23 cellular contexts compared by ENCODE assay signal in genomic region chrX:69277961-69278795, GRCh38.
DNase-seq lines count a peak whose midpoint lies in the region; ATAC-seq and TF ChIP-seq lines count a peak whose summit lies in the region.
"Had no signal": no experiment of that assay in that cellular context is flagged by ENCODE, and none has a peak within 500 bp of the region (broad histone marks: within the 10 kb centered on the region; RNA-seq: fewer than 3 reads in every experiment).

No MANE protein-coding gene starts in this region.

- no peak for TF ChIP-seq POLR2A in heart left ventricle (IDR thresholded peaks at IDR 0.05)

- no peak overlapping the region for H3K27ac ChIP-seq in BLaER1 treated with 17β-estradiol and CSF1 and Interleukin-3, amounts not matched to agents 10 nM and 100 nM
- H3K27ac ChIP-seq in HUES64 (ENCODE audit: low read depth, low read length) (peak overlapping the region; percentile 77; the same call in 1 of the 2 replicates), heart left ventricle (no peak overlapping the region), RWPE1 (no peak overlapping the region)
- H3K27ac ChIP-seq: ascending aorta, heart right ventricle had no signal

- 7% methylated on average over 12 of the region's 20 CpGs for WGBS in HUES64
- 37 to 56% (median 43%) methylated on average over 14 to 20 of the region's 20 CpGs for WGBS in heart left ventricle, 4 donors

- no peaks in the 10 kb centered on the region for H3K27me3 Mint-ChIP-seq in neural crest cell (ENCODE audit: low read depth)
- H3K27me3 Mint-ChIP-seq in effector memory CD8-positive, alpha-beta T cell: peaks cover 12 to 28% of the 10 kb centered on the region in 2 donors
- H3K27me3 Mint-ChIP-seq: activated naive CD4-positive, alpha-beta T cell treated with anti-CD3 and anti-CD28 coated beads, Interleukin-2, amount 50 U/mL, for 24 hours had no signal

- H3K27ac Mint-ChIP-seq in neural crest cell (ENCODE audit: unreplicated experiment): peak overlapping the region; percentile 86
- no peak overlapping the region for H3K27ac Mint-ChIP-seq in effector memory CD8-positive, alpha-beta T cell
- H3K27ac Mint-ChIP-seq: activated naive CD4-positive, alpha-beta T cell treated with anti-CD3 and anti-CD28 coated beads, Interleukin-2, amount 50 U/mL, for 24 hours; activated T-cell treated with anti-CD3 and anti-CD28 coated beads, Interleukin-2, amount 50 U/mL, for 72 hours; natural killer cell had no signal

- H3K4me1 Mint-ChIP-seq in neural crest cell: peaks cover 26% of the 10 kb centered on the region
- no peaks in the 10 kb centered on the region for H3K4me1 Mint-ChIP-seq in effector memory CD8-positive, alpha-beta T cell (ENCODE audit: low read depth in 2 of 2)
- H3K4me1 Mint-ChIP-seq: activated naive CD4-positive, alpha-beta T cell treated with anti-CD3 and anti-CD28 coated beads, Interleukin-2, amount 50 U/mL, for 24 hours; natural killer cell had no signal

- H3K27me3 ChIP-seq in BLaER1 treated with 17β-estradiol and CSF1 and Interleukin-3, amounts not matched to agents 10 nM and 100 nM: peaks cover 71 to 100% (median 100%) of the 10 kb centered on the region in 11 experiments
- H3K27me3 ChIP-seq in HUES64 (ENCODE audit: insufficient read depth, low read length) (peaks cover 78% of the 10 kb centered on the region), heart left ventricle (peaks cover 0 to 33% (median 0%) of the 10 kb centered on the region in 9 donors)
- H3K27me3 ChIP-seq: ascending aorta had no signal

- TF ChIP-seq CTCF in heart left ventricle (IDR thresholded peaks at IDR 0.05): no peak
- TF ChIP-seq CTCF in neural crest cell (conservative IDR thresholded peaks at IDR 0.05): no peak
- TF ChIP-seq CTCF in RWPE1 (conservative IDR thresholded peaks at IDR 0.05; ENCODE audit: low read depth): no peak

- peaks cover 3% of the 10 kb centered on the region for H3K9me3 Mint-ChIP-seq in neural crest cell
- no peaks in the 10 kb centered on the region for H3K9me3 Mint-ChIP-seq in effector memory CD8-positive, alpha-beta T cell
- H3K9me3 Mint-ChIP-seq: activated naive CD4-positive, alpha-beta T cell treated with anti-CD3 and anti-CD28 coated beads, Interleukin-2, amount 50 U/mL, for 24 hours; activated T-cell treated with anti-CD3 and anti-CD28 coated beads, Interleukin-2, amount 50 U/mL, for 72 hours; natural killer cell had no signal

- no peaks in the 10 kb centered on the region for H3K9me3 ChIP-seq in BLaER1 treated with 17β-estradiol and CSF1 and Interleukin-3, amounts not matched to agents 10 nM and 100 nM (replicated peaks in 1 of 11)
- H3K9me3 ChIP-seq in HUES64 (ENCODE audit: insufficient read depth, low read depth, low read length): no peaks in the 10 kb centered on the region
- H3K9me3 ChIP-seq in heart left ventricle: no peaks in the 10 kb centered on the region
- H3K9me3 ChIP-seq: ascending aorta, heart right ventricle, SK-N-SH had no signal

- peaks cover 0 to 26% (median 0%) of the 10 kb centered on the region in 11 experiments; a peak in 5 of 22 replicates for H4K20me1 ChIP-seq in BLaER1 treated with 17β-estradiol and CSF1 and Interleukin-3, amounts not matched to agents 10 nM and 100 nM

- peak overlapping the region in 8 of 11 experiments; percentile 16 to 53 (median 46); a peak in 14 of 22 replicates for H3K4me2 ChIP-seq in BLaER1 treated with 17β-estradiol and CSF1 and Interleukin-3, amounts not matched to agents 10 nM and 100 nM
- H3K4me2 ChIP-seq: SK-N-SH had no signal

- no peak overlapping the region for H3K4me3 Mint-ChIP-seq in neural crest cell
- no peak overlapping the region for H3K4me3 Mint-ChIP-seq in effector memory CD8-positive, alpha-beta T cell
- H3K4me3 Mint-ChIP-seq: activated naive CD4-positive, alpha-beta T cell treated with anti-CD3 and anti-CD28 coated beads, Interleukin-2, amount 50 U/mL, for 24 hours; activated T-cell treated with anti-CD3 and anti-CD28 coated beads, Interleukin-2, amount 50 U/mL, for 72 hours; natural killer cell had no signal

- no peak overlapping the region for H3K4me3 ChIP-seq in BLaER1 treated with 17β-estradiol and CSF1 and Interleukin-3, amounts not matched to agents 10 nM and 100 nM
- H3K4me3 ChIP-seq in HUES64 (ENCODE audit: low read length): no peak overlapping the region
- H3K4me3 ChIP-seq in heart left ventricle: no peak overlapping the region
- H3K4me3 ChIP-seq: ascending aorta, heart right ventricle had no signal

- CTCF ChIA-PET in RWPE1 (lab: Yijun Ruan, JAX): no interaction called here

- DNase-seq in heart left ventricle (no peak), neural crest cell (ENCODE audit: low read depth, low spot score) (no peak), RWPE1 (ENCODE audit: low spot score) (no peak), NCI-H187 (lab: John Stamatoyannopoulos, UW) (no peak)
- DNase-seq in effector memory CD8-positive, alpha-beta T cell: no peak
- DNase-seq: activated CD4-positive, CD25-positive, alpha-beta regulatory T cell treated with anti-CD3 and anti-CD28 coated beads, Interleukin-2, amount 50 U/mL, for 72 hours; activated CD8-positive, alpha-beta memory T cell treated with anti-CD3 and anti-CD28 coated beads for 24 hours; activated T-cell treated with anti-CD3 and anti-CD28 coated beads, Interleukin-2, amount 50 U/mL, for 72 hours; DMS79 treated with DMSO at 0.1 percent for 48 hours; heart right ventricle; Kasumi-1; natural killer cell; NCI-H1048; NCI-H2081 treated with DMSO at 0.1 percent for 48 hours; SK-N-SH; stimulated activated CD4-positive, alpha-beta T cell treated with anti-CD3 and anti-CD28 coated beads, Interleukin-12 subunit alpha, Interleukin-12 subunit beta, amount 100 ng/mL, for 4 hours; stimulated activated CD8-positive, alpha-beta memory T cell treated with anti-CD3 and anti-CD28 coated beads, Interleukin-4, amount 100 ng/mL, for 48 hours; T1000 had no signal

- ATAC-seq in heart left ventricle (peak in 3 of 4 donors; percentile 23 to 35 (median 30)), GM19328 (IDR thresholded peaks at IDR 0.05; ENCODE audit: unreplicated experiment) (no peak)
- ATAC-seq in effector memory CD8-positive, alpha-beta T cell (replicated peaks): no peak
- ATAC-seq: activated T-cell treated with anti-CD3 and anti-CD28 coated beads, Interleukin-2, amount 50 U/mL, for 72 hours; natural killer cell had no signal

- H3K9ac ChIP-seq in BLaER1 treated with 17β-estradiol and CSF1 and Interleukin-3, amounts not matched to agents 10 nM and 100 nM: no peak overlapping the region; a peak in 1 of 22 replicates
- no peak overlapping the region for H3K9ac ChIP-seq in HUES64 (ENCODE audit: low read depth, low read length)
- H3K9ac ChIP-seq: SK-N-SH had no signal

- H3K36me3 ChIP-seq in BLaER1 treated with 17β-estradiol and CSF1 and Interleukin-3, amounts not matched to agents 10 nM and 100 nM: no peaks in the 10 kb centered on the region
- no peaks in the 10 kb centered on the region for H3K36me3 ChIP-seq in HUES64 (ENCODE audit: insufficient read depth, low read length)
- H3K36me3 ChIP-seq in heart left ventricle: no peaks in the 10 kb centered on the region
- H3K36me3 ChIP-seq: ascending aorta, heart right ventricle had no signal

- POLR2A ChIA-PET in RWPE1 (lab: Yijun Ruan, JAX; ENCODE audit: low non-redundant PET): interaction anchor here (0.6 kb wide), 1 partner anchor 450 kb away, joined by 4 read pairs; no protein-coding TSS in a partner anchor

- intact Hi-C loops in heart left ventricle (cut with DNase I): no loop called here

- H3K36me3 Mint-ChIP-seq in neural crest cell (ENCODE audit: low read depth): no peaks in the 10 kb centered on the region
- peaks cover 3% of the 10 kb centered on the region for H3K36me3 Mint-ChIP-seq in effector memory CD8-positive, alpha-beta T cell (ENCODE audit: insufficient read depth)
- H3K36me3 Mint-ChIP-seq: activated naive CD4-positive, alpha-beta T cell treated with anti-CD3 and anti-CD28 coated beads, Interleukin-2, amount 50 U/mL, for 24 hours; natural killer cell had no signal

- peaks cover 0 to 21% (median 10%) of the 10 kb centered on the region in 10 experiments; a peak in 14 of 20 replicates for H3K4me1 ChIP-seq in BLaER1 treated with 17β-estradiol and CSF1 and Interleukin-3, amounts not matched to agents 10 nM and 100 nM
- peaks cover 12% of the 10 kb centered on the region for H3K4me1 ChIP-seq in HUES64 (ENCODE audit: insufficient read depth, low read length)
- peaks cover 0 to 20% (median 0%) of the 10 kb centered on the region in 12 donors for H3K4me1 ChIP-seq in heart left ventricle
- H3K4me1 ChIP-seq: ascending aorta had no signal

Comparison
In these comparisons a context has a peak if more than half of its experiments do, and no peak if none do; other contexts are left out.
1. ATAC-seq: peak in heart left ventricle (3 of 4); none in effector memory CD8-positive, alpha-beta T cell (single experiment) and GM19328 (single experiment).